ENCODE assay signal across 8 cellular contexts in the genomic region with DNA sequence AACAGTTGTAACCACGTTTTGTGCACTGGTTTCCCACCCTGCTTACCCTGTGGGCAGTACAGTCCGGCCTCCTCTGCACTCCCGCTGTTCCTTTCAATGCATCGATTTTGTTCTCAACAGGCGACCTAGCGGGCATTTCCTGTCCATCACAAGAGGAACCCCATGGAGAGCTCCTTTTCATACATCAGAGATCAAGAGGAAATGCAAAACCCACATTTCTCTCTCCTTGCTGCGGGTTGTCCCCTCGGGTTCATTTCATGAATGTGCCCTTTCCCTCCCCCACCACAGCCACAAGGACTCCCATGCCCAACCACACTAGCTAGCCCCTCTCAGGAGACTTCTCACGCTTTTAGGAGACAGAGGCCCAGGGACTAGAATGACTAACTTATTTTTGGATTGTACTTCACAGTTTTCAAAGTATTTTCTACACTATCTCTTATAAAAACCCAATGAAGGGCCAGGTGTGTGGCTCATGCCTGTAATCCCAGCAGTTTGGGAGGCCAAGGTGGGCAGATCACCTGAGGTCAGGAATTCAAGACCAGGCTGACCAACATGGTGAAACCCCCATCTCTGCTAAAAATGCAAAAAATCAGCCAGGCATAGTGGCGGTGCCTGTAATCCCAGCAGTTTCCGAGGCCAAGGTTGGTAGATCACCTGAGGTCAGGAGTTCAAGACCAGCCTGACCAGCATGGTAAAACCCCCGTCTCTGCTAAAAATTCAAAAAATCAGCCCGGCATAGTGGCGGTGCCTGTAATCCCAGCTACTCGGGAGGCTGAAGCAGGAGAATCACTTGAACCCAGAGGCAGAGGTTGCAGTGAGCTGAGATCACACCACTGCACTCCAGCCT. TPM values are rescaled to one million over a fixed set of nuclear protein-coding genes. Genes with fewer than 3 reads are reported as not detected.
DNase-seq lines count a peak whose midpoint lies in the region; ATAC-seq and TF ChIP-seq lines count a peak whose summit lies in the region.

No MANE protein-coding gene starts in this region.

- no peak for TF ChIP-seq CTCF in osteoblast (IDR thresholded peaks at IDR 0.05; ENCODE audit: extremely low read depth, low read depth, low read length)
- no peak for TF ChIP-seq CTCF in gastroesophageal sphincter (IDR thresholded peaks at IDR 0.05)

- ATAC-seq in HG03139 (IDR thresholded peaks at IDR 0.05; ENCODE audit: unreplicated experiment) (peak; percentile 69), gastroesophageal sphincter (no peak)

- H3K4me1 ChIP-seq in osteoblast (ENCODE audit: insufficient read depth, low read length) (peaks cover 33% of the 10 kb centered on the region), gastroesophageal sphincter (no peaks in the 10 kb centered on the region)

- peak overlapping the region; percentile 68 for H2AFZ ChIP-seq in osteoblast (ENCODE audit: low read length)

- H3K27me3 ChIP-seq in osteoblast (ENCODE audit: insufficient read depth, low read length) (peaks cover 24% of the 10 kb centered on the region), gastroesophageal sphincter (no peaks in the 10 kb centered on the region)

- H3K79me2 ChIP-seq in osteoblast (ENCODE audit: insufficient read depth, low read length): no peaks in the 10 kb centered on the region

- no peak for TF ChIP-seq EP300 in gastroesophageal sphincter (IDR thresholded peaks at IDR 0.05)

- H3K4me3 ChIP-seq in SK-N-MC (peak overlapping the region; percentile 37; the same call in 1 of the 2 replicates), osteoblast (ENCODE audit: insufficient read depth, low read length) (no peak overlapping the region), gastroesophageal sphincter (no peak overlapping the region)

- H3K4me2 ChIP-seq in osteoblast (ENCODE audit: insufficient read depth, low read length): peak overlapping the region; percentile 37

- H3K9me3 ChIP-seq in SK-N-MC (ENCODE audit: low read depth, low read length) (no peaks in the 10 kb centered on the region), osteoblast (ENCODE audit: low read depth, low read length) (no peaks in the 10 kb centered on the region), gastroesophageal sphincter (no peaks in the 10 kb centered on the region)

- H3K36me3 ChIP-seq in SK-N-MC (ENCODE audit: insufficient read depth, low read length) (no peaks in the 10 kb centered on the region), osteoblast (ENCODE audit: insufficient read depth, low read length) (no peaks in the 10 kb centered on the region), gastroesophageal sphincter (no peaks in the 10 kb centered on the region)

- H3K27ac ChIP-seq in SK-N-MC: no peak overlapping the region
- no peak overlapping the region for H3K27ac ChIP-seq in osteoblast (ENCODE audit: low read depth, low read length)
- no peak overlapping the region for H3K27ac ChIP-seq in gastroesophageal sphincter

- TF ChIP-seq POLR2A in gastroesophageal sphincter (IDR thresholded peaks at IDR 0.05): no peak

- 42 to 54% methylated on average over 9 to 12 of the region's 15 CpGs for WGBS in gastroesophageal sphincter (ENCODE audit: low coverage in 1 of 2), 2 donors

- no peaks in the 10 kb centered on the region for H4K20me1 ChIP-seq in osteoblast (ENCODE audit: insufficient read depth, low read length)

- no peak overlapping the region for H3K9ac ChIP-seq in SK-N-MC (ENCODE audit: insufficient read length)

- peak; percentile 36 for DNase-seq in SIG-M5 treated with dmso at 0.1 percent for 504 hours (lab: John Stamatoyannopoulos, UW; ENCODE audit: unreplicated experiment)
- DNase-seq in SIG-M5 (lab: John Stamatoyannopoulos, UW): no peak
- peak; percentile 24 for DNase-seq in SK-N-MC (ENCODE audit: low read depth, low spot score)
- DNase-seq in osteoblast (ENCODE audit: insufficient read length, low spot score, missing footprints): no peak
- DNase-seq in activated CD8-positive, alpha-beta memory T cell treated with anti-CD3 and anti-CD28 coated beads, Interleukin-2, amount 50 U/mL, for 48 hours: no peak
- DNase-seq in T-helper 9 cell: no peak

RNA-seq across cellular contexts. Expression of gene ATP1A4, which starts 18.4 kb away (rescaled TPM):
- total RNA-seq in osteoblast (not detected in 2 replicates), gastroesophageal sphincter (under 1 TPM in 1 of 4 donors, not detected in 3; 0.47 TPM)

RNA-seq across cellular contexts. Expression of gene CASQ1, which starts 20.6 kb away (rescaled TPM):
- total RNA-seq in osteoblast (0.29 and 0.36 TPM in 2 replicates), gastroesophageal sphincter (1 to 10 TPM; 1.3 to 8.8 (median 2.2) TPM)

RNA-seq across cellular contexts. Expression of gene PEA15, which starts 35.4 kb away (rescaled TPM):
- total RNA-seq in osteoblast (200 and 217 TPM in 2 replicates), gastroesophageal sphincter (100 to 1,000 TPM in 3 of 4 donors, 10 to 100 TPM in 1; 94.6 to 325 (median 164) TPM)

RNA-seq across cellular contexts. Expression of gene ATP1A2, which starts 54.2 kb away (rescaled TPM):
- total RNA-seq in osteoblast: 0.72 and 1.2 TPM in 2 replicates
- 100 to 1,000 TPM; 100 to 348 (median 142) TPM for total RNA-seq in gastroesophageal sphincter

Comparison
In these comparisons a context has a peak if more than half of its experiments do, and no peak if none do; other contexts are left out.
1. DNase-seq: peak in SIG-M5 treated with dmso at 0.1 percent for 504 hours (single experiment) and SK-N-MC (single experiment); none in SIG-M5 (single experiment), osteoblast (single experiment), activated CD8-positive, alpha-beta memory T cell treated with anti-CD3 and anti-CD28 coated beads, Interleukin-2, amount 50 U/mL, for 48 hours (single experiment) and T-helper 9 cell (single experiment).